Comparison of ENCODE assay signal across 9 cellular contexts in the genomic region with DNA sequence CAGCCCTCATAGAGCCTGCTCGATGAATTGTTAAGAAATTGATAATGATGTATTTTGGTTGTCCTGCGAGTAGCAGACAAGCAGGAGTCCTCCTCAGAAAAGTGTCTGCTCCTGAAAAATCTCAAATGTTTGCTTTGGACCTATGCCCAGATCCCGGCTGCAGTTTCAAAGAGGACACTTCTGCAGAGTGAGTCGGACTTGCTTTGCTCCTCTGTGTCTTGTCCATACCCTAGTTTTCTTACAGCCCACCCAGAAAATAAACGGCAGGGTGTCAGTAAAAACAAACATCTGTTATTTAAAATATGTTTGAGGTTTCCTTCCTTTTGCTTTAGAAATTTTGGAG. TPM values are rescaled to one million over a fixed set of nuclear protein-coding genes. Genes with fewer than 3 reads are reported as not detected.
DNase-seq lines count a peak whose midpoint lies in the region; ATAC-seq and TF ChIP-seq lines count a peak whose summit lies in the region.
"Had no signal": no experiment of that assay in that cellular context is flagged by ENCODE, and none has a peak within 500 bp of the region (broad histone marks: within the 10 kb centered on the region; RNA-seq: fewer than 3 reads in every experiment).

No MANE protein-coding gene starts in this region.

- no peaks in the 10 kb centered on the region for H3K9me3 Mint-ChIP-seq in activated naive CD4-positive, alpha-beta T cell treated with anti-CD3 and anti-CD28 coated beads, Interleukin-2, amount 10 ng/mL, durations not matched to agents 7 days and 5 days
- H3K9me3 Mint-ChIP-seq in activated naive CD4-positive, alpha-beta T cell treated with anti-CD3 and anti-CD28 coated beads, Interleukin-2, amount 50 U/mL, for 72 hours = peaks cover 0 to 5% of the 10 kb centered on the region in 2 donors

- no peaks in the 10 kb centered on the region for H3K36me3 ChIP-seq in SJCRH30
- H3K36me3 ChIP-seq in transverse colon = peaks cover 0 to 2% (median 1%) of the 10 kb centered on the region in 4 donors

- H3K4me3 ChIP-seq in SJCRH30 (no peak overlapping the region), transverse colon (peak overlapping the region in 2 of 4 donors; percentile 72 to 84)

- WGBS in transverse colon (ENCODE audit: low coverage in 1 of 2), 2 donors = 9 to 11% methylated on average over 5 of the region's 5 CpGs

- H3K27ac Mint-ChIP-seq in activated naive CD4-positive, alpha-beta T cell treated with anti-CD3 and anti-CD28 coated beads, Interleukin-2, amount 10 ng/mL, durations not matched to agents 7 days and 5 days = no peak overlapping the region
- H3K27ac Mint-ChIP-seq in activated naive CD4-positive, alpha-beta T cell treated with anti-CD3 and anti-CD28 coated beads, Interleukin-2, amount 50 U/mL, for 72 hours = no peak overlapping the region

- H3K4me3 Mint-ChIP-seq in activated naive CD4-positive, alpha-beta T cell treated with anti-CD3 and anti-CD28 coated beads, Interleukin-2, amount 10 ng/mL, durations not matched to agents 7 days and 5 days = peak overlapping the region; percentile 93

- CTCF ChIA-PET in activated naive CD4-positive, alpha-beta T cell treated with anti-CD3 and anti-CD28 coated beads, Interleukin-2, amount 10 ng/mL, durations not matched to agents 7 days and 5 days (lab: Charles Lee) = interaction anchor here (4.6 to 7.9 kb wide), 2 partner anchors 10 to 22 kb away, joined by 23 to 104 read pairs; no protein-coding TSS in a partner anchor

- ATAC-seq in activated naive CD4-positive, alpha-beta T cell treated with anti-CD3 and anti-CD28 coated beads, Interleukin-2, amount 50 U/mL, for 72 hours = no peak
- no peak for ATAC-seq in GM18511 (IDR thresholded peaks at IDR 0.05; ENCODE audit: unreplicated experiment)

- no peak for TF ChIP-seq CTCF in transverse colon (IDR thresholded peaks at IDR 0.05)

- TF ChIP-seq POLR2A in transverse colon (IDR thresholded peaks at IDR 0.05) = no peak

- H3K4me1 ChIP-seq in SJCRH30 = peaks cover 66% of the 10 kb centered on the region
- H3K4me1 ChIP-seq in transverse colon = peaks cover 41 to 80% (median 63%) of the 10 kb centered on the region in 4 donors

- H3K36me3 Mint-ChIP-seq in activated naive CD4-positive, alpha-beta T cell treated with anti-CD3 and anti-CD28 coated beads, Interleukin-2, amount 10 ng/mL, durations not matched to agents 7 days and 5 days = peaks cover 47% of the 10 kb centered on the region
- peaks cover under 1 to 28% of the 10 kb centered on the region in 2 donors for H3K36me3 Mint-ChIP-seq in activated naive CD4-positive, alpha-beta T cell treated with anti-CD3 and anti-CD28 coated beads, Interleukin-2, amount 50 U/mL, for 72 hours

- peaks cover 77% of the 10 kb centered on the region for H3K4me1 Mint-ChIP-seq in activated naive CD4-positive, alpha-beta T cell treated with anti-CD3 and anti-CD28 coated beads, Interleukin-2, amount 10 ng/mL, durations not matched to agents 7 days and 5 days

- in situ Hi-C loops in transverse colon (cut with MboI; ENCODE audit: low pct_ligation_motif_present in 1 of 4, low pct_unique_long_range_greater_than_20kb in 1 of 4, low sequenced_read_pairs in 3 of 4) = no loop called here

- no peak for DNase-seq in activated naive CD4-positive, alpha-beta T cell treated with anti-CD3 and anti-CD28 coated beads, Interleukin-2, amount 10 ng/mL, durations not matched to agents 7 days and 5 days
- no peak for DNase-seq in activated naive CD4-positive, alpha-beta T cell treated with anti-CD3 and anti-CD28 coated beads, Interleukin-2, amount 50 U/mL, for 72 hours (ENCODE audit: low spot score in 2 of 2)
- DNase-seq in SJCRH30 = peak; percentile 56 to 74
- DNase-seq in glomerular visceral epithelial cell (ENCODE audit: extremely low spot score) = peak; percentile 78
- peak; percentile 71 for DNase-seq in transverse colon
- no peak for DNase-seq in stimulated activated naive CD4-positive, alpha-beta T cell (lab: John Stamatoyannopoulos, UW)
- no peak for DNase-seq in HK-2 (ENCODE audit: unreplicated experiment)
- DNase-seq: NK-92 treated with Interleukin-12 subunit alpha and Interleukin-12 subunit beta, amount 100 ng/mL, for 24 hours had no signal

- H3K27ac ChIP-seq in SJCRH30 = no peak overlapping the region
- peak overlapping the region; percentile 93 to 97 (median 94) for H3K27ac ChIP-seq in transverse colon

- H3K27me3 ChIP-seq in SJCRH30 (no peaks in the 10 kb centered on the region), transverse colon (no peaks in the 10 kb centered on the region)

- H3K9me3 ChIP-seq in SJCRH30 (replicated peaks) (no peaks in the 10 kb centered on the region), transverse colon (no peaks in the 10 kb centered on the region)

- H3K27me3 Mint-ChIP-seq in activated naive CD4-positive, alpha-beta T cell treated with anti-CD3 and anti-CD28 coated beads, Interleukin-2, amount 10 ng/mL, durations not matched to agents 7 days and 5 days = no peaks in the 10 kb centered on the region

- no peak for TF ChIP-seq EP300 in transverse colon (IDR thresholded peaks at IDR 0.05; ENCODE audit: low read depth)

- intact Hi-C loops in transverse colon (cut with DNase I; ENCODE audit: low total_unique reads) = no loop called here

RNA-seq across cellular contexts. Expression of a gene that starts 2.8 kb away (rescaled TPM):
- total RNA-seq in activated naive CD4-positive, alpha-beta T cell treated with anti-CD3 and anti-CD28 coated beads, Interleukin-2, amount 50 U/mL, for 72 hours = 100 to 1,000 TPM in 1 of 2 donors, 10 to 100 TPM in 1; 49.2 to 290 TPM
- 36.4 and 38.3 TPM in 2 replicates for total RNA-seq in SJCRH30 (2014; rRNA removed; shearing (Covaris generic))
- 100 to 1,000 TPM in 3 of 4 donors, 10 to 100 TPM in 1; 59.1 to 289 (median 251) TPM for total RNA-seq in transverse colon

RNA-seq across cellular contexts. Expression of a gene that starts 46.0 kb away (rescaled TPM):
- 100 to 1,000 TPM; 197 to 272 TPM for total RNA-seq in activated naive CD4-positive, alpha-beta T cell treated with anti-CD3 and anti-CD28 coated beads, Interleukin-2, amount 50 U/mL, for 72 hours
- total RNA-seq in SJCRH30 (2014; rRNA removed; shearing (Covaris generic)) = 492 and 509 TPM in 2 replicates
- total RNA-seq in transverse colon = 100 to 1,000 TPM in 1 of 4 donors, 10 to 100 TPM in 3; 35.6 to 108 (median 54.8) TPM

Comparison
In these comparisons a context has a peak if more than half of its experiments do, and no peak if none do; other contexts are left out.
1. DNase-seq: peak in SJCRH30 (2 of 2), glomerular visceral epithelial cell (single experiment) and transverse colon (single experiment); none in activated naive CD4-positive, alpha-beta T cell treated with anti-CD3 and anti-CD28 coated beads, Interleukin-2, amount 10 ng/mL, durations not matched to agents 7 days and 5 days (single experiment), activated naive CD4-positive, alpha-beta T cell treated with anti-CD3 and anti-CD28 coated beads, Interleukin-2, amount 50 U/mL, for 72 hours (0 of 2), stimulated activated naive CD4-positive, alpha-beta T cell (0 of 6) and HK-2 (single experiment).